14 cellular contexts compared by ENCODE assay signal in the genomic region with DNA sequence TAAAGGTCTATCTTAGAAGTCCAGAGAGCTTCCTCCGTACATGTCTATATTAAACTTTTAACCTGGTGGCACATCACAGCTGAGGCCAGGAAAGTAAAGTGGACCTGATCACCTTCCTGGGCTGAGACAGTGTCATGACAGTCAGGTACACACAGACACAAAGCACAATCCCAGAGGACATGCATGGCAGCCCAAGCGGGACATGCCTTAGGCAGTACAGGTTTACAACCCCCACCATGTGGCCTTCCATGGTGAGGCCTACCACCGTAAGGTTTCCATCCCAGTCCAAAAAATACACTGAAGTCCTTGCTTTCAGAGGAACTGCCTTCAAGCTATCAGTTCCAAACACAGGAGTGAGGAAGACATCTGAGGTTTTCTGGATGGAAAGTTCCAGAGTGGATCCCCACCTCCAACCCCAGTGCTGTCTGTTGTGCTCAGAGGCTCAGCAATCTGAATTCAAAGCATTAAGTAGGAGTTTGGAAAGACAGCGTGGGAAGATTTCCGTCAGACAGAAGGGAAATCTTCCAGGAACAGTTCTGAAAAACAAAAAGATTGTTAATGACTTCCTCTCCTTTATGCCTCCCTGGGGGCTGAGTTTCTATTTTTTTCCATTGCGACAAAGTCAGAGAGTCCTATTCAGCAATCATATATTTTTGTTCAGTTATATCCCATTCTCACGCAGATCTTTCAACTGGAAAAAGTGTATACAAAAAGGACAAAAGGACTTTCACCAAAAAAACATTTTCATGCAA. TPM values are rescaled to one million over a fixed set of nuclear protein-coding genes. Genes with fewer than 3 reads are reported as not detected.
A peak's percentile ranks its signal among the peaks of the same experiment; 100 is the strongest.
DNase-seq lines count a peak whose midpoint lies in the region; ATAC-seq and TF ChIP-seq lines count a peak whose summit lies in the region.
"Had no signal": no experiment of that assay in that cellular context is flagged by ENCODE, and none has a peak within 500 bp of the region (broad histone marks: within the 10 kb centered on the region; RNA-seq: fewer than 3 reads in every experiment).

No MANE protein-coding gene starts in this region.

- no peak for DNase-seq in H9
- DNase-seq in left kidney (ENCODE audit: low read depth, low spot score): peak; percentile 60
- DNase-seq in spleen: no peak
- DNase-seq in posterior cingulate gyrus: no peak
- no peak for DNase-seq in HEK293T (ENCODE audit: extremely low spot score)
- no peak for DNase-seq in NCI-H2171 treated with DMSO at 0.1 percent for 48 hours (lab: John Stamatoyannopoulos, UW)
- DNase-seq: activated gamma-delta T cell; CD4-positive, alpha-beta T cell; occipital lobe; stimulated activated CD4-positive, alpha-beta T cell treated with anti-CD3 and anti-CD28 coated beads, Interleukin-2, amount 100 ng/mL, for 48 hours; T-helper 2 cell had no signal

- H3K27me3 Mint-ChIP-seq in H9 (ENCODE audit: low read depth) (no peaks in the 10 kb centered on the region), brain (no peaks in the 10 kb centered on the region)
- H3K27me3 Mint-ChIP-seq: CD4-positive, alpha-beta T cell had no signal

- H2BK120ac ChIP-seq in H9 (ENCODE audit: low read depth, low read length, poor library complexity, severe bottlenecking): no peak overlapping the region

- H3K27ac Mint-ChIP-seq in H9 (peak overlapping the region; percentile 41 to 82 (median 72); a peak in 6 of 7 replicates), brain (peak overlapping the region in 4 of 5 experiments; percentile 13 to 83 (median 46))
- H3K27ac Mint-ChIP-seq: CD4-positive, alpha-beta T cell; stimulated activated naive CD8-positive, alpha-beta T cell treated with anti-CD3 and anti-CD28 coated beads, Interleukin-15, Interleukin-2, amounts not matched to agents 100 ng/mL and 50 ng/mL, for 24 hours had no signal

- no peak overlapping the region for H4K5ac ChIP-seq in H9 (ENCODE audit: insufficient read length, low read depth, low read length)

- H4K8ac ChIP-seq in H9 (replicated peaks; ENCODE audit: insufficient read length, low read depth, low read length): no peak overlapping the region

- no peak for TF ChIP-seq CTCF in H9 (conservative IDR thresholded peaks at IDR 0.05)
- no peak for TF ChIP-seq CTCF in brain (conservative IDR thresholded peaks at IDR 0.05)
- no peak for TF ChIP-seq CTCF in spleen (IDR thresholded peaks at IDR 0.05 in 8 of 11, conservative IDR thresholded peaks at IDR 0.05 in 3 of 11)

- no peaks in the 10 kb centered on the region for H3K79me2 ChIP-seq in H9 (ENCODE audit: insufficient read depth, low read length)

- ATAC-seq in HG02981 (IDR thresholded peaks at IDR 0.05; ENCODE audit: unreplicated experiment): no peak

- no peaks in the 10 kb centered on the region for H3K23me2 ChIP-seq in H9 (ENCODE audit: insufficient read length, low read depth, low read length, poor library complexity, severe bottlenecking)

- H3K4me1 ChIP-seq in H9 (ENCODE audit: insufficient read depth, low read length) (peaks cover 22% of the 10 kb centered on the region), spleen (peaks cover 23 to 67% (median 53%) of the 10 kb centered on the region in 6 donors)

- H3K27ac ChIP-seq in H9 (ENCODE audit: insufficient read length, low read depth, low read length): no peak overlapping the region
- peak overlapping the region in 6 of 8 donors; percentile 30 to 80 (median 63) for H3K27ac ChIP-seq in spleen

- no peak for TF ChIP-seq POLR2A in spleen (IDR thresholded peaks at IDR 0.05)

- H3K9me3 Mint-ChIP-seq in H9 (no peaks in the 10 kb centered on the region), brain (peaks cover 0 to under 1% (median 0%) of the 10 kb centered on the region in 5 experiments)
- H3K9me3 Mint-ChIP-seq: CD4-positive, alpha-beta T cell; stimulated activated naive CD8-positive, alpha-beta T cell treated with anti-CD3 and anti-CD28 coated beads, Interleukin-15, Interleukin-2, amounts not matched to agents 100 ng/mL and 50 ng/mL, for 24 hours had no signal

- no CpG with 5 or more reads among the region's 7 CpGs for WGBS in H9 (ENCODE audit: extremely low coverage, insufficient read length, low lambda C conversion rate)
- WGBS in spleen, 5 donors: 54 to 61% (median 57%) methylated on average over 7 of the region's 7 CpGs

- H3T11ph ChIP-seq in H9 (ENCODE audit: low read length): no peak overlapping the region

- no peaks in the 10 kb centered on the region for H4K20me1 ChIP-seq in H9 (ENCODE audit: control insufficient read depth, insufficient read depth, insufficient read length)

- peak overlapping the region; percentile 91 for H2AK5ac ChIP-seq in H9 (ENCODE audit: insufficient read length, low read length)

- no peak overlapping the region for H4K91ac ChIP-seq in H9 (ENCODE audit: insufficient read length, low read depth, low read length)

- H3K36me3 Mint-ChIP-seq in H9 (ENCODE audit: insufficient read depth in 1 of 3, low read depth in 3 of 3) (no peaks in the 10 kb centered on the region; a peak in 1 of 7 replicates), brain (no peaks in the 10 kb centered on the region)

- intact Hi-C loops in spleen (cut with DNase I; ENCODE audit: low total_unique reads): no loop called here
- intact Hi-C loops in posterior cingulate gyrus (cut with DNase I): no loop called here

- POLR2A ChIA-PET in HEK293T (lab: Yijun Ruan, JAX): no interaction called here

- H3K56ac ChIP-seq in H9 (ENCODE audit: insufficient read length, low read depth, low read length): no peak overlapping the region

- no peak overlapping the region for H2BK20ac ChIP-seq in H9 (ENCODE audit: low read depth, low read length, poor library complexity, severe bottlenecking)

- no peak overlapping the region for H3K4ac ChIP-seq in H9 (ENCODE audit: low read depth, low read length)

- H3K79me1 ChIP-seq in H9 (ENCODE audit: insufficient read depth, low read depth, low read length, poor library complexity, severe bottlenecking): no peaks in the 10 kb centered on the region

- H3K9me3 ChIP-seq in H9 (ENCODE audit: control insufficient read depth, low read depth, low read length): no peaks in the 10 kb centered on the region
- H3K9me3 ChIP-seq in spleen: no peaks in the 10 kb centered on the region

- CTCF ChIA-PET in HEK293T (lab: Yijun Ruan, JAX): no interaction called here

- no peak overlapping the region for H2BK15ac ChIP-seq in H9 (ENCODE audit: low read depth, low read length)

- H3K36me3 ChIP-seq in spleen: no peaks in the 10 kb centered on the region

- peak overlapping the region; percentile 95 for H2BK5ac ChIP-seq in H9 (ENCODE audit: insufficient read length, low read length)

- H3K4me1 Mint-ChIP-seq in H9 (peaks cover 73 to 74% of the 10 kb centered on the region in 2 experiments), brain (peaks cover 74% of the 10 kb centered on the region)

- H2AFZ ChIP-seq in H9 (ENCODE audit: low read length): no peak overlapping the region

- H3K4me3 ChIP-seq in spleen: no peak overlapping the region

- no peak overlapping the region for H3K23ac ChIP-seq in H9 (ENCODE audit: insufficient read length, low read depth, low read length)

- H3K18ac ChIP-seq in H9 (ENCODE audit: insufficient read length, low read depth, low read length): peak overlapping the region; percentile 59

- H3K4me3 Mint-ChIP-seq in H9: no peak overlapping the region
- H3K4me3 Mint-ChIP-seq in brain: no peak overlapping the region
- H3K4me3 Mint-ChIP-seq: CD4-positive, alpha-beta T cell; stimulated activated naive CD8-positive, alpha-beta T cell treated with anti-CD3 and anti-CD28 coated beads, Interleukin-15, Interleukin-2, amounts not matched to agents 100 ng/mL and 50 ng/mL, for 24 hours had no signal

- no peak overlapping the region for H3K4me2 ChIP-seq in H9 (ENCODE audit: insufficient read depth, insufficient read length, low read length)

- H3K14ac ChIP-seq in H9 (ENCODE audit: insufficient read depth, low read length): no peak overlapping the region; the same call in 1 of the 2 replicates

- no peak overlapping the region for H3K9ac ChIP-seq in H9 (ENCODE audit: extremely low read depth, insufficient read length, low read length)

- H2BK12ac ChIP-seq in H9 (ENCODE audit: insufficient read length, low read depth, low read length): no peak overlapping the region

- H3K27me3 ChIP-seq in H9 (ENCODE audit: insufficient read depth, low read length) (no peaks in the 10 kb centered on the region), spleen (replicated peaks in 1 of 7) (no peaks in the 10 kb centered on the region)

TF ChIP-seq in HEK293T, 16 proteins besides CTCF, POLR2A, EP300 and RAD21:
- no peak for TF ChIP-seq LEF1 (IDR thresholded peaks at IDR 0.05; ENCODE audit: borderline replicate concordance)
- TF ChIP-seq FOXK2 (IDR thresholded peaks at IDR 0.05): no peak
- no peak for TF ChIP-seq FOXM1 (IDR thresholded peaks at IDR 0.05; ENCODE audit: borderline replicate concordance)
- no peak for TF ChIP-seq SP1 (IDR thresholded peaks at IDR 0.05)
- TF ChIP-seq, protein P1, sequence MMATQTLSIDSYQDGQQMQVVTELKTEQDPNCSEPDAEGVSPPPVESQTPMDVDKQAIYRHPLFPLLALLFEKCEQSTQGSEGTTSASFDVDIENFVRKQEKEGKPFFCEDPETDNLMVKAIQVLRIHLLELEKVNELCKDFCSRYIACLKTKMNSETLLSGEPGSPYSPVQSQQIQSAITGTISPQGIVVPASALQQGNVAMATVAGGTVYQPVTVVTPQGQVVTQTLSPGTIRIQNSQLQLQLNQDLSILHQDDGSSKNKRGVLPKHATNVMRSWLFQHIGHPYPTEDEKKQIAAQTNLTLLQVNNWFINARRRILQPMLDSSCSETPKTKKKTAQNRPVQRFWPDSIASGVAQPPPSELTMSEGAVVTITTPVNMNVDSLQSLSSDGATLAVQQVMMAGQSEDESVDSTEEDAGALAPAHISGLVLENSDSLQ (IDR thresholded peaks at IDR 0.05): no peak

RNA-seq across cellular contexts. Expression of a gene that starts 20.1 kb away (rescaled TPM):
- total RNA-seq in H9 (2021) (0.55 and 0.64 TPM in 2 replicates), spleen (10 to 100 TPM; 19.1 to 44.5 (median 24.7) TPM)
- polyA plus RNA-seq in brain (ENCODE audit: insufficient read depth, low read depth, low replicate concordance) (6.2 TPM), spleen (10 to 100 TPM in 2 of 3 donors, 1 to 10 TPM in 1; 7.7 to 29.9 (median 10.4) TPM)

RNA-seq across cellular contexts. Expression of a gene that starts 30.0 kb away (rescaled TPM):
- total RNA-seq in H9 (2021): not detected in 2 replicates
- not detected for polyA plus RNA-seq in brain (ENCODE audit: insufficient read depth, low read depth, low replicate concordance)
- total RNA-seq in spleen: 10 to 100 TPM in 1 of 7 donors, 1 to 10 TPM in 3, under 1 TPM in 1, not detected in 2; 0.49 to 36.9 (median 2.9) TPM
- polyA plus RNA-seq in spleen: under 1 TPM in 1 of 3 donors, not detected in 2; 0.04 TPM

RNA-seq across cellular contexts. Expression of a gene that starts 44.5 kb away (rescaled TPM):
- total RNA-seq in H9 (2021): 1.2 and 1.9 TPM in 2 replicates
- polyA plus RNA-seq in brain (ENCODE audit: insufficient read depth, low read depth, low replicate concordance): 15.9 TPM
- total RNA-seq in spleen: 10 to 100 TPM; 13.5 to 35.7 (median 24.2) TPM
- 10 to 100 TPM in 2 of 3 donors, 1 to 10 TPM in 1; 8.8 to 26.5 (median 10.8) TPM for polyA plus RNA-seq in spleen

RNA-seq across cellular contexts. Expression of a gene that starts 46.0 kb away (rescaled TPM):
- 0.09 TPM in 1 of 2 replicates, not detected in the other for total RNA-seq in H9 (2021)
- polyA plus RNA-seq in brain (ENCODE audit: insufficient read depth, low read depth, low replicate concordance): 5.4 TPM
- total RNA-seq in spleen: 10 to 100 TPM; 12.8 to 22.2 (median 18.2) TPM
- 10 to 100 TPM in 1 of 3 donors, 1 to 10 TPM in 2; 6.1 to 11.4 (median 7.0) TPM for polyA plus RNA-seq in spleen

Comparison
In these comparisons a context has a peak if more than half of its experiments do, and no peak if none do; other contexts are left out.
1. RNA of a gene that starts 20.1 kb away (total RNA-seq): 19.1 to 44.5 TPM in spleen; 0.55 to 0.64 TPM in H9; every median in the first group is over 10 times any median in the second.